20 cellular contexts compared by ENCODE assay signal in genomic region chr12:49461221-49461620, GRCh38.
DNase-seq lines count a peak whose midpoint lies in the region; ATAC-seq, FAIRE-seq and TF ChIP-seq lines count a peak whose summit lies in the region.
"Had no signal": no experiment of that assay in that cellular context is flagged by ENCODE, and none has a peak within 500 bp of the region (broad histone marks: within the 10 kb centered on the region; RNA-seq: fewer than 3 reads in every experiment).

No MANE protein-coding gene starts in this region.

- CTCF ChIA-PET in HepG2 (lab: Yijun Ruan, JAX; ENCODE audit: low intra/inter-chr PET ratio, low total read pairs), result no interaction called here

- H4K20me1 ChIP-seq in HepG2 (ENCODE audit: insufficient read depth, low read length), result no peaks in the 10 kb centered on the region

- H3K27ac ChIP-seq in HepG2 (ENCODE audit: extremely low read length, insufficient read depth, low read length), result no peak overlapping the region
- H3K27ac ChIP-seq in right lobe of liver, result no peak overlapping the region
- H3K27ac ChIP-seq: BLaER1 had no signal

- FAIRE-seq in HepG2 (lab: Jason Lieb, UNC), result no peak
- FAIRE-seq: GM12892 had no signal

- no peak for TF ChIP-seq RAD21 in HepG2 (CRISPR knock-in tag; IDR thresholded peaks at IDR 0.05)

- TSS peak; percentile 32 for BruUV-seq in HepG2 (replicated peaks; lab: Mats Ljungman, UMichigan)

- H3K9me3 ChIP-seq in HepG2 (ENCODE audit: low read length) (no peaks in the 10 kb centered on the region), right lobe of liver (no peaks in the 10 kb centered on the region)
- H3K9me3 ChIP-seq: MG63 had no signal

- no peaks in the 10 kb centered on the region for H3K27me3 ChIP-seq in HepG2 (ENCODE audit: control insufficient read depth in 1 of 2, insufficient read depth in 2 of 2, low read length in 2 of 2)
- H3K27me3 ChIP-seq in right lobe of liver, result no peaks in the 10 kb centered on the region
- H3K27me3 ChIP-seq: BLaER1, MG63 had no signal

- H3K4me1 Mint-ChIP-seq in brain (peaks cover 16% of the 10 kb centered on the region), mesothelial cell of epicardium (peaks cover 28% of the 10 kb centered on the region)

- TF ChIP-seq CTCF in HepG2 (CRISPR knock-in tag; IDR thresholded peaks at IDR 0.05) (no peak), right lobe of liver (IDR thresholded peaks at IDR 0.05) (no peak), brain (conservative IDR thresholded peaks at IDR 0.05) (no peak), mesothelial cell of epicardium (IDR thresholded peaks at IDR 0.05; ENCODE audit: unreplicated experiment) (no peak)

- peaks cover 0 to 5% (median 3%) of the 10 kb centered on the region in 5 experiments for H3K9me3 Mint-ChIP-seq in brain
- peaks cover 5% of the 10 kb centered on the region for H3K9me3 Mint-ChIP-seq in mesothelial cell of epicardium
- H3K9me3 Mint-ChIP-seq: CD8-positive, alpha-beta T cell had no signal

- H3K4me3 ChIP-seq in HepG2 (replicated peaks in 1 of 3; ENCODE audit: insufficient read depth in 1 of 3, low read depth in 2 of 3, low read length in 3 of 3) (no peak overlapping the region), right lobe of liver (peak overlapping the region in 1 of 3 donors; percentile 1)
- H3K4me3 ChIP-seq: BLaER1, MG63 had no signal

- DNase-seq in HepG2 (ENCODE audit: low spot score) (no peak), right lobe of liver (no peak), mesothelial cell of epicardium (ENCODE audit: low spot score in 2 of 2, unreplicated experiment in 2 of 2) (no peak), NCI-H82 (lab: John Stamatoyannopoulos, UW) (no peak), nucleus accumbens (lab: John Stamatoyannopoulos, UW) (no peak)
- no peak for DNase-seq in activated T-cell treated with anti-CD3 and anti-CD28 coated beads, Interleukin-2, amount 50 U/mL, for 48 hours
- DNase-seq: CD8-positive, alpha-beta T cell; GF-D8; HCEC 1CT; MG63; NCI-H1092 treated with DMSO at 0.1 percent for 48 hours; NCI-H1694; NCI-H2107; NCI-H2227 treated with DMSO at 0.1 percent for 48 hours; NCI-H524; SHP77 had no signal

- in situ Hi-C loops in HepG2 (cut with HindIII; ENCODE audit: extremely low pct_ligation_motif_present, low pct_unique_long_range_greater_than_20kb), result no loop called here

- H3K36me3 Mint-ChIP-seq in brain (peaks cover 55% of the 10 kb centered on the region), mesothelial cell of epicardium (peaks cover 18% of the 10 kb centered on the region)

- intact Hi-C loops in HepG2 (cut with micrococcal nuclease; ENCODE audit: unreplicated experiment) (no loop called here), right lobe of liver (cut with DNase I) (no loop called here)

- WGBS in HepG2 (ENCODE audit: low lambda C conversion rate), result 97% methylated on average over 1 of the region's 1 CpG
- WGBS in right lobe of liver (ENCODE audit: insufficient coverage, low coverage, low lambda C conversion rate, missing lambda C conversion rate), result 33% methylated on average over 1 of the region's 1 CpG

- H3K27ac Mint-ChIP-seq in brain, result peak overlapping the region in 4 of 5 experiments; percentile 3 to 65 (median 22)
- peak overlapping the region; percentile 66 for H3K27ac Mint-ChIP-seq in mesothelial cell of epicardium
- H3K27ac Mint-ChIP-seq: CD8-positive, alpha-beta T cell had no signal

- ATAC-seq in HepG2, result no peak
- ATAC-seq in right lobe of liver, result no peak
- ATAC-seq in HG03108 (IDR thresholded peaks at IDR 0.05; ENCODE audit: unreplicated experiment), result no peak
- ATAC-seq: CD8-positive, alpha-beta T cell had no signal

- H3K36me3 ChIP-seq in HepG2 (replicated peaks in 1 of 2; ENCODE audit: control insufficient read depth in 1 of 2, insufficient read depth in 2 of 2, low read length in 2 of 2), result peaks cover 3 to 8% of the 10 kb centered on the region in 2 experiments
- H3K36me3 ChIP-seq in right lobe of liver, result no peaks in the 10 kb centered on the region

- no peaks in the 10 kb centered on the region for H3K79me2 ChIP-seq in HepG2 (ENCODE audit: insufficient read depth, low read length)

- H3K27me3 Mint-ChIP-seq in brain, result no peaks in the 10 kb centered on the region
- H3K27me3 Mint-ChIP-seq in mesothelial cell of epicardium (ENCODE audit: low read depth), result no peaks in the 10 kb centered on the region

- H3K9ac ChIP-seq in HepG2 (ENCODE audit: insufficient read depth, low read depth, low read length), result no peak overlapping the region
- H3K9ac ChIP-seq: BLaER1 had no signal

- TF ChIP-seq EP300 in HepG2 (IDR thresholded peaks at IDR 0.05; ENCODE audit: low read depth in 2 of 2, low read length in 2 of 2) (no peak), HepG2 (CRISPR knock-in tag; IDR thresholded peaks at IDR 0.05; ENCODE audit: borderline replicate concordance) (no peak)

- TF ChIP-seq POLR2A in HepG2 (IDR thresholded peaks at IDR 0.05; ENCODE audit: insufficient read depth in 1 of 2, low read depth in 2 of 2, low read length in 2 of 2) (no peak), right lobe of liver (IDR thresholded peaks at IDR 0.05) (no peak)

- H3K4me2 ChIP-seq in HepG2 (ENCODE audit: low read depth, low read length), result no peak overlapping the region
- H3K4me2 ChIP-seq: BLaER1 had no signal

- POLR2A ChIA-PET in HepG2 (lab: Yijun Ruan, JAX), result interaction anchor here (1.0 kb wide), 1 partner anchor 95 kb away, joined by 3 read pairs; the partner anchor contains the start of gene SPATS2

- H3K4me3 Mint-ChIP-seq in brain (no peak overlapping the region), mesothelial cell of epicardium (no peak overlapping the region)
- H3K4me3 Mint-ChIP-seq: CD8-positive, alpha-beta T cell had no signal

- H2AFZ ChIP-seq in HepG2 (ENCODE audit: low read length), result no peak overlapping the region

- H3K4me1 ChIP-seq in HepG2 (ENCODE audit: insufficient read depth, low read length) (no peaks in the 10 kb centered on the region), right lobe of liver (peaks cover 0 to 5% (median 0%) of the 10 kb centered on the region in 4 donors)
- H3K4me1 ChIP-seq: BLaER1 had no signal

TF ChIP-seq in HepG2, 621 proteins besides CTCF, POLR2A, EP300 and RAD21 (continues in another document):
- no peak for TF ChIP-seq MYC (CRISPR knock-in tag; IDR thresholded peaks at IDR 0.05; ENCODE audit: borderline replicate concordance)
- TF ChIP-seq NR2F2 (IDR thresholded peaks at IDR 0.05; ENCODE audit: borderline replicate concordance, low read depth), result no peak
- TF ChIP-seq, protein P1, sequence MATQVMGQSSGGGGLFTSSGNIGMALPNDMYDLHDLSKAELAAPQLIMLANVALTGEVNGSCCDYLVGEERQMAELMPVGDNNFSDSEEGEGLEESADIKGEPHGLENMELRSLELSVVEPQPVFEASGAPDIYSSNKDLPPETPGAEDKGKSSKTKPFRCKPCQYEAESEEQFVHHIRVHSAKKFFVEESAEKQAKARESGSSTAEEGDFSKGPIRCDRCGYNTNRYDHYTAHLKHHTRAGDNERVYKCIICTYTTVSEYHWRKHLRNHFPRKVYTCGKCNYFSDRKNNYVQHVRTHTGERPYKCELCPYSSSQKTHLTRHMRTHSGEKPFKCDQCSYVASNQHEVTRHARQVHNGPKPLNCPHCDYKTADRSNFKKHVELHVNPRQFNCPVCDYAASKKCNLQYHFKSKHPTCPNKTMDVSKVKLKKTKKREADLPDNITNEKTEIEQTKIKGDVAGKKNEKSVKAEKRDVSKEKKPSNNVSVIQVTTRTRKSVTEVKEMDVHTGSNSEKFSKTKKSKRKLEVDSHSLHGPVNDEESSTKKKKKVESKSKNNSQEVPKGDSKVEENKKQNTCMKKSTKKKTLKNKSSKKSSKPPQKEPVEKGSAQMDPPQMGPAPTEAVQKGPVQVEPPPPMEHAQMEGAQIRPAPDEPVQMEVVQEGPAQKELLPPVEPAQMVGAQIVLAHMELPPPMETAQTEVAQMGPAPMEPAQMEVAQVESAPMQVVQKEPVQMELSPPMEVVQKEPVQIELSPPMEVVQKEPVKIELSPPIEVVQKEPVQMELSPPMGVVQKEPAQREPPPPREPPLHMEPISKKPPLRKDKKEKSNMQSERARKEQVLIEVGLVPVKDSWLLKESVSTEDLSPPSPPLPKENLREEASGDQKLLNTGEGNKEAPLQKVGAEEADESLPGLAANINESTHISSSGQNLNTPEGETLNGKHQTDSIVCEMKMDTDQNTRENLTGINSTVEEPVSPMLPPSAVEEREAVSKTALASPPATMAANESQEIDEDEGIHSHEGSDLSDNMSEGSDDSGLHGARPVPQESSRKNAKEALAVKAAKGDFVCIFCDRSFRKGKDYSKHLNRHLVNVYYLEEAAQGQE (IDR thresholded peaks at IDR 0.05; ENCODE audit: borderline replicate concordance in 1 of 2, low read depth in 1 of 2, low read length in 2 of 2), result no peak
- no peak for TF ChIP-seq ZNF530 (CRISPR knock-in tag; IDR thresholded peaks at IDR 0.05; ENCODE audit: low read depth)
- TF ChIP-seq ZNF256 (CRISPR knock-in tag; conservative IDR thresholded peaks at IDR 0.05), result no peak
- TF ChIP-seq SOX6 (IDR thresholded peaks at IDR 0.05), result no peak
- TF ChIP-seq SOX6 (CRISPR knock-in tag; IDR thresholded peaks at IDR 0.05), result no peak
- TF ChIP-seq SYNCRIP (IDR thresholded peaks at IDR 0.05; ENCODE audit: insufficient read depth, low read depth, low read length), result no peak
- TF ChIP-seq ZNF281 (CRISPR knock-in tag; IDR thresholded peaks at IDR 0.05; ENCODE audit: borderline replicate concordance), result no peak
- no peak for TF ChIP-seq CREB1 (IDR thresholded peaks at IDR 0.05)
- no peak for TF ChIP-seq CREB1 (CRISPR knock-in tag; IDR thresholded peaks at IDR 0.05)
- no peak for TF ChIP-seq NCOA5 (CRISPR knock-in tag; IDR thresholded peaks at IDR 0.05)
- TF ChIP-seq CEBPG (CRISPR knock-in tag; IDR thresholded peaks at IDR 0.05), result no peak
- no peak for TF ChIP-seq SRSF1 (optimal IDR thresholded peaks at IDR 0.05; ENCODE audit: low read depth, low read length)
